In genomic region chr6:135830971-135831370, GRCh38 we compare ENCODE assay signal across 22 cellular contexts. TPM values are rescaled to one million over a fixed set of nuclear protein-coding genes. Genes with fewer than 3 reads are reported as not detected.
DNase-seq lines count a peak whose midpoint lies in the region; ATAC-seq, FAIRE-seq and TF ChIP-seq lines count a peak whose summit lies in the region.
"Had no signal": no experiment of that assay in that cellular context is flagged by ENCODE, and none has a peak within 500 bp of the region (broad histone marks: within the 10 kb centered on the region; RNA-seq: fewer than 3 reads in every experiment).

No MANE protein-coding gene starts in this region.

- no peaks in the 10 kb centered on the region for H3K27me3 Mint-ChIP-seq in osteocyte (ENCODE audit: unreplicated experiment)

- H4K20me1 ChIP-seq in HepG2 (ENCODE audit: insufficient read depth, low read length) = no peaks in the 10 kb centered on the region
- H4K20me1 ChIP-seq: BLaER1 treated with 17β-estradiol and CSF1 and Interleukin-3, amounts not matched to agents 10 nM and 100 nM had no signal

- peak overlapping the region; percentile 24 to 82 (median 34) for H3K4me3 ChIP-seq in liver (ENCODE audit: low read depth in 1 of 3, low read length in 3 of 3)
- H3K4me3 ChIP-seq in HepG2 (replicated peaks in 1 of 3; ENCODE audit: insufficient read depth in 1 of 3, low read depth in 2 of 3, low read length in 3 of 3) = no peak overlapping the region
- no peak overlapping the region for H3K4me3 ChIP-seq in kidney (ENCODE audit: low read length in 2 of 2)
- H3K4me3 ChIP-seq: BLaER1 treated with 17β-estradiol and CSF1 and Interleukin-3, amounts not matched to agents 10 nM and 100 nM; GM12878 had no signal

- no peak overlapping the region for H3K4me2 ChIP-seq in HepG2 (ENCODE audit: low read depth, low read length)
- H3K4me2 ChIP-seq: BLaER1 treated with 17β-estradiol and CSF1 and Interleukin-3, amounts not matched to agents 10 nM and 100 nM had no signal

- H3K9ac ChIP-seq in liver (ENCODE audit: low read depth in 1 of 2, low read length in 2 of 2) (peak overlapping the region in 1 of 2 donors; percentile 64), HepG2 (ENCODE audit: insufficient read depth, low read depth, low read length) (no peak overlapping the region), kidney (ENCODE audit: low read length in 2 of 2) (no peak overlapping the region)
- H3K9ac ChIP-seq: BLaER1 treated with 17β-estradiol and CSF1 and Interleukin-3, amounts not matched to agents 10 nM and 100 nM had no signal

- H3K27ac Mint-ChIP-seq in osteocyte (ENCODE audit: unreplicated experiment) = peak overlapping the region; percentile 64
- H3K27ac Mint-ChIP-seq: CD8-positive, alpha-beta memory T cell had no signal

- FAIRE-seq in HepG2 (lab: Jason Lieb, UNC) (no peak), kidney (lab: Jason Lieb, UNC) (no peak)
- FAIRE-seq: D721Med, GM12878 had no signal

- H3K36me3 Mint-ChIP-seq in osteocyte (ENCODE audit: unreplicated experiment) = no peaks in the 10 kb centered on the region
- H3K36me3 Mint-ChIP-seq: CD8-positive, alpha-beta memory T cell had no signal

- no TSS peak for BruUV-seq in HepG2 (replicated peaks; lab: Mats Ljungman, UMichigan)

- no peaks in the 10 kb centered on the region for H3K9me3 Mint-ChIP-seq in osteocyte (ENCODE audit: unreplicated experiment)
- H3K9me3 Mint-ChIP-seq: CD8-positive, alpha-beta memory T cell had no signal

- no peaks in the 10 kb centered on the region for H3K9me3 ChIP-seq in liver (ENCODE audit: control insufficient read depth in 4 of 4, low read length in 3 of 4)
- H3K9me3 ChIP-seq in HepG2 (ENCODE audit: low read length) = no peaks in the 10 kb centered on the region
- H3K9me3 ChIP-seq in kidney (ENCODE audit: control insufficient read depth in 1 of 2, low read length in 2 of 2) = no peaks in the 10 kb centered on the region
- H3K9me3 ChIP-seq: BLaER1 treated with 17β-estradiol and CSF1 and Interleukin-3, amounts not matched to agents 10 nM and 100 nM had no signal

- no peak overlapping the region for H2AFZ ChIP-seq in HepG2 (ENCODE audit: low read length)

- H3K79me2 ChIP-seq in HepG2 (ENCODE audit: insufficient read depth, low read length) = no peaks in the 10 kb centered on the region

- H3K36me3 ChIP-seq in liver (ENCODE audit: control insufficient read depth in 4 of 4, insufficient read depth in 3 of 4, low read depth in 1 of 4, low read length in 3 of 4) = no peaks in the 10 kb centered on the region
- no peaks in the 10 kb centered on the region for H3K36me3 ChIP-seq in HepG2 (replicated peaks in 1 of 2; ENCODE audit: control insufficient read depth in 1 of 2, insufficient read depth in 2 of 2, low read length in 2 of 2)
- no peaks in the 10 kb centered on the region for H3K36me3 ChIP-seq in kidney (ENCODE audit: control insufficient read depth in 1 of 2, insufficient read depth in 2 of 2, low read length in 2 of 2)
- H3K36me3 ChIP-seq: BLaER1 treated with 17β-estradiol and CSF1 and Interleukin-3, amounts not matched to agents 10 nM and 100 nM had no signal

- CTCF ChIA-PET in HepG2 (lab: Yijun Ruan, JAX; ENCODE audit: low intra/inter-chr PET ratio, low total read pairs) = no interaction called here

- no peak overlapping the region for H3K4me3 Mint-ChIP-seq in osteocyte (ENCODE audit: unreplicated experiment)
- H3K4me3 Mint-ChIP-seq: CD8-positive, alpha-beta memory T cell had no signal

- TF ChIP-seq POLR2A in HepG2 (IDR thresholded peaks at IDR 0.05; ENCODE audit: insufficient read depth in 1 of 2, low read depth in 2 of 2, low read length in 2 of 2) = no peak

- peaks cover 31% of the 10 kb centered on the region for H3K4me1 Mint-ChIP-seq in osteocyte (ENCODE audit: unreplicated experiment)
- H3K4me1 Mint-ChIP-seq: CD8-positive, alpha-beta memory T cell had no signal

- H3K27me3 ChIP-seq in liver (ENCODE audit: control insufficient read depth in 4 of 4, insufficient read depth in 4 of 4, low read length in 3 of 4) = no peaks in the 10 kb centered on the region
- H3K27me3 ChIP-seq in HepG2 (ENCODE audit: control insufficient read depth in 1 of 2, insufficient read depth in 2 of 2, low read length in 2 of 2) = peaks cover 0 to 4% of the 10 kb centered on the region in 2 experiments; a peak in 1 of 5 replicates

- TF ChIP-seq EP300 in HepG2 (IDR thresholded peaks at IDR 0.05; ENCODE audit: low read depth in 2 of 2, low read length in 2 of 2) (no peak), HepG2 (CRISPR knock-in tag; IDR thresholded peaks at IDR 0.05; ENCODE audit: borderline replicate concordance) (no peak)

- intact Hi-C loops in HepG2 (cut with micrococcal nuclease; ENCODE audit: unreplicated experiment) = no loop called here
- intact Hi-C loops in kidney (cut with DNase I) = no loop called here

- peaks cover 0 to 25% (median 11%) of the 10 kb centered on the region in 4 donors for H3K4me1 ChIP-seq in liver (ENCODE audit: control insufficient read depth in 4 of 4, insufficient read depth in 4 of 4, low read length in 3 of 4)
- H3K4me1 ChIP-seq in HepG2 (ENCODE audit: insufficient read depth, low read length) = no peaks in the 10 kb centered on the region
- peaks cover 0 to 2% of the 10 kb centered on the region in 2 donors for H3K4me1 ChIP-seq in kidney (ENCODE audit: control insufficient read depth in 1 of 2, insufficient read depth in 1 of 2, low read depth in 1 of 2, low read length in 2 of 2)
- H3K4me1 ChIP-seq: BLaER1 treated with 17β-estradiol and CSF1 and Interleukin-3, amounts not matched to agents 10 nM and 100 nM had no signal

- in situ Hi-C loops in HepG2 (cut with HindIII; ENCODE audit: extremely low pct_ligation_motif_present, low pct_unique_long_range_greater_than_20kb) = no loop called here

- no peak for ATAC-seq in HepG2
- no peak for ATAC-seq in stimulated activated naive CD8-positive, alpha-beta T cell treated with anti-CD3 and anti-CD28 coated beads, Interleukin-15, Interleukin-2, amounts not matched to agents 100 U/mL and 50 U/mL, for 24 hours
- no peak for ATAC-seq in HG02678 (IDR thresholded peaks at IDR 0.05; ENCODE audit: unreplicated experiment)
- no peak for ATAC-seq in GM21390 (IDR thresholded peaks at IDR 0.05; ENCODE audit: unreplicated experiment)
- ATAC-seq: GM12878 had no signal

- WGBS in liver = 33% methylated on average over 3 of the region's 3 CpGs
- 2% methylated on average over 3 of the region's 3 CpGs for WGBS in HepG2 (ENCODE audit: low lambda C conversion rate)

- TF ChIP-seq RAD21 in liver (IDR thresholded peaks at IDR 0.05) = peak in 1 of 2 donors; percentile 42
- TF ChIP-seq RAD21 in HepG2 (CRISPR knock-in tag; IDR thresholded peaks at IDR 0.05) = no peak

- POLR2A ChIA-PET in HepG2 (lab: Yijun Ruan, JAX) = no interaction called here

- TF ChIP-seq CTCF in liver (IDR thresholded peaks at IDR 0.05; ENCODE audit: low read depth, low read length, missing input control) (no peak), HepG2 (CRISPR knock-in tag; IDR thresholded peaks at IDR 0.05) (no peak), osteocyte (IDR thresholded peaks at IDR 0.05) (no peak), kidney (IDR thresholded peaks at IDR 0.05; ENCODE audit: borderline replicate concordance, extremely low read depth, insufficient read depth) (no peak)

- DNase-seq in HepG2 (ENCODE audit: low spot score) (no peak), fibroblast of the conjunctiva (ENCODE audit: low read depth) (peak; percentile 30), osteocyte (ENCODE audit: extremely low spot score, unreplicated experiment) (no peak), kidney (no peak)
- DNase-seq in stimulated activated naive CD8-positive, alpha-beta T cell treated with anti-CD3 and anti-CD28 coated beads, Interleukin-15, Interleukin-2, amounts not matched to agents 100 U/mL and 50 U/mL, for 24 hours = no peak
- DNase-seq: CD8-positive, alpha-beta memory T cell; DND-41; GDM1; GOT3; KG1; NCI-H1436; NCI-H2029; NCI-H2171; NCI-H446; NCI-H69 had no signal

- H3K27ac ChIP-seq in liver (ENCODE audit: low read depth in 1 of 2, low read length in 2 of 2) = peak overlapping the region; percentile 75 to 80
- no peak overlapping the region for H3K27ac ChIP-seq in HepG2 (ENCODE audit: extremely low read length, insufficient read depth, low read length)
- H3K27ac ChIP-seq in kidney (ENCODE audit: low read depth in 2 of 2, low read length in 2 of 2) = no peak overlapping the region
- H3K27ac ChIP-seq: BLaER1 treated with 17β-estradiol and CSF1 and Interleukin-3, amounts not matched to agents 10 nM and 100 nM had no signal

TF ChIP-seq in HepG2, 621 proteins besides CTCF, POLR2A, EP300 and RAD21 (continues in another document):
- TF ChIP-seq HNRNPL (IDR thresholded peaks at IDR 0.05; ENCODE audit: low read depth, low read length) (no peak), ZNF24 (IDR thresholded peaks at IDR 0.05) (no peak), ZBTB21 (CRISPR knock-in tag; IDR thresholded peaks at IDR 0.05) (no peak)

RNA-seq across cellular contexts. Expression of gene PDE7B, which starts 20.5 kb away (rescaled TPM):
- 1 to 10 TPM in 1 of 2 donors, under 1 TPM in 1; 0.75 to 5.2 TPM for total RNA-seq in liver
- polyA plus RNA-seq in liver = 1 to 10 TPM; 1.0 to 1.5 TPM
- not detected in 2 replicates for total RNA-seq in HepG2 (2016; rRNA removed; fragmentation: Illumina TruSeq; extraction: Trizol)
- not detected in 2 replicates for total RNA-seq in HepG2 (2016; cell fraction: cytosol; rRNA removed; fragmentation: Illumina TruSeq; extraction: Trizol; ENCODE audit: low read depth)
- total RNA-seq in HepG2 (2016; cell fraction: insoluble cytoplasmic fraction; rRNA removed; fragmentation: Illumina TruSeq; extraction: Trizol) = not detected in 2 replicates
- total RNA-seq in HepG2 (2016; cell fraction: membrane; rRNA removed; fragmentation: Illumina TruSeq; extraction: Trizol) = not detected in 2 replicates
- total RNA-seq in HepG2 (2016; cell fraction: nucleus; rRNA removed; fragmentation: Illumina TruSeq; extraction: Trizol) = not detected in 2 replicates
- not detected in 2 replicates for polyA plus RNA-seq in HepG2 (2011; rRNA removed)
- polyA plus RNA-seq in HepG2 (2011; cell fraction: cytosol; rRNA removed) = not detected in 2 replicates
- not detected in 2 replicates for polyA plus RNA-seq in HepG2 (2011; cell fraction: nucleus; rRNA removed)
- polyA plus RNA-seq in HepG2 (2012) = not detected in 2 replicates
- polyA plus RNA-seq in HepG2 (2016; cell fraction: cytosol; fragmentation: Illumina TruSeq; extraction: Trizol; ENCODE audit: low read depth) = not detected in 2 replicates
- polyA plus RNA-seq in HepG2 (2016; cell fraction: insoluble cytoplasmic fraction; fragmentation: Illumina TruSeq; extraction: Trizol; ENCODE audit: low read depth) = not detected in 2 replicates
- not detected in 2 replicates for polyA plus RNA-seq in HepG2 (2016; cell fraction: membrane; fragmentation: Illumina TruSeq; extraction: Trizol; ENCODE audit: low read depth)
- not detected in 2 replicates for polyA plus RNA-seq in HepG2 (2016; cell fraction: nucleus; fragmentation: Illumina TruSeq; extraction: Trizol; ENCODE audit: insufficient read depth, low read depth)
- polyA minus RNA-seq in HepG2 (2011; rRNA and poly(A)+ RNA removed; ENCODE audit: low replicate concordance) = 14.3 TPM in 1 of 2 replicates, not detected in the other
- polyA minus RNA-seq in HepG2 (2011; cell fraction: cytosol; rRNA and poly(A)+ RNA removed) = not detected in 2 replicates
- not detected in 2 replicates for polyA minus RNA-seq in HepG2 (2011; cell fraction: nucleus; rRNA and poly(A)+ RNA removed)
- total RNA-seq in osteocyte = 3.4 and 3.9 TPM in 2 replicates
- total RNA-seq in kidney = 15.4 TPM
- polyA plus RNA-seq in kidney (ENCODE audit: insufficient read depth, low read depth, low replicate concordance) = 4.6 TPM
- total RNA-seq: GM12878, OCI-LY7 had no signal
- polyA plus RNA-seq: GM12878 had no signal

Comparison
In these comparisons a context has a peak if more than half of its experiments do, and no peak if none do; other contexts are left out.
1. H3K27ac ChIP-seq: peak in liver (2 of 2); none in HepG2 (single experiment) and kidney (0 of 2).
2. H3K4me3 ChIP-seq: peak in liver (3 of 3); none in HepG2 (0 of 3) and kidney (0 of 2).